14 cellular contexts compared by ENCODE assay signal in genomic region chr13:67366533-67366932, GRCh38.
A peak's percentile ranks its signal among the peaks of the same experiment; 100 is the strongest.
DNase-seq lines count a peak whose midpoint lies in the region; TF ChIP-seq lines count a peak whose summit lies in the region.
"Had no signal": no experiment of that assay in that cellular context is flagged by ENCODE, and none has a peak within 500 bp of the region (broad histone marks: within the 10 kb centered on the region; RNA-seq: fewer than 3 reads in every experiment).

No MANE protein-coding gene starts in this region.

- no peaks in the 10 kb centered on the region for H3K27me3 Mint-ChIP-seq in H9 (ENCODE audit: low read depth)
- H3K27me3 Mint-ChIP-seq in mesothelial cell of epicardium (ENCODE audit: low read depth) = no peaks in the 10 kb centered on the region

- no peak overlapping the region for H3K4ac ChIP-seq in H9 (ENCODE audit: low read depth, low read length)

- no peak overlapping the region for H4K8ac ChIP-seq in H9 (replicated peaks; ENCODE audit: insufficient read length, low read depth, low read length)

- no peaks in the 10 kb centered on the region for H3K9me3 ChIP-seq in H9 (ENCODE audit: control insufficient read depth, low read depth, low read length)
- H3K9me3 ChIP-seq in Loucy (ENCODE audit: insufficient read depth, low read depth, low read length) = no peaks in the 10 kb centered on the region
- H3K9me3 ChIP-seq: lower lobe of right lung had no signal

- H3K36me3 ChIP-seq in Loucy (ENCODE audit: insufficient read depth, low read length) = no peaks in the 10 kb centered on the region
- H3K36me3 ChIP-seq: lower lobe of right lung, neural progenitor cell had no signal

- no peak overlapping the region for H3T11ph ChIP-seq in H9 (ENCODE audit: low read length)

- no peak overlapping the region for H2BK20ac ChIP-seq in H9 (ENCODE audit: low read depth, low read length, poor library complexity, severe bottlenecking)

- H2AK5ac ChIP-seq in H9 (ENCODE audit: insufficient read length, low read length) = no peak overlapping the region

- H3K27ac Mint-ChIP-seq in H9 (no peak overlapping the region), mesothelial cell of epicardium (no peak overlapping the region)
- H3K27ac Mint-ChIP-seq: activated CD8-positive, alpha-beta T cell treated with anti-CD3 and anti-CD28 coated beads, Interleukin-2, amount 10 ng/mL, durations not matched to agents 7 days and 5 days; neural progenitor cell had no signal

- H2AFZ ChIP-seq in H9 (ENCODE audit: low read length) (no peak overlapping the region), Loucy (ENCODE audit: low read length) (no peak overlapping the region)
- H2AFZ ChIP-seq: neural progenitor cell had no signal

- no peak overlapping the region for H3K14ac ChIP-seq in H9 (ENCODE audit: insufficient read depth, low read length)

- H3K27me3 ChIP-seq in H9 (ENCODE audit: insufficient read depth, low read length) = no peaks in the 10 kb centered on the region
- H3K27me3 ChIP-seq in Loucy (ENCODE audit: insufficient read depth, low read length, poor library complexity, severe bottlenecking) = no peaks in the 10 kb centered on the region
- H3K27me3 ChIP-seq: neural progenitor cell had no signal

- no peak overlapping the region for H3K27ac ChIP-seq in H9 (ENCODE audit: insufficient read length, low read depth, low read length)
- H3K27ac ChIP-seq: lower lobe of right lung, neural progenitor cell had no signal

- no peak overlapping the region for H4K91ac ChIP-seq in H9 (ENCODE audit: insufficient read length, low read depth, low read length)

- H2BK15ac ChIP-seq in H9 (ENCODE audit: low read depth, low read length) = no peak overlapping the region

- H3K23ac ChIP-seq in H9 (ENCODE audit: insufficient read length, low read depth, low read length) = no peak overlapping the region

- no peak overlapping the region for H3K9ac ChIP-seq in H9 (ENCODE audit: extremely low read depth, insufficient read length, low read length)
- no peak overlapping the region for H3K9ac ChIP-seq in Loucy (ENCODE audit: low read depth, low read length, poor library complexity, severe bottlenecking)
- H3K9ac ChIP-seq: neural progenitor cell had no signal

- H3K4me1 Mint-ChIP-seq in H9 = no peaks in the 10 kb centered on the region
- H3K4me1 Mint-ChIP-seq in mesothelial cell of epicardium = peaks cover 12% of the 10 kb centered on the region
- H3K4me1 Mint-ChIP-seq: neural progenitor cell had no signal

- TF ChIP-seq CTCF in H9 (conservative IDR thresholded peaks at IDR 0.05) (peak; percentile 39; the same call in 2 of the 3 replicates), Loucy (conservative IDR thresholded peaks at IDR 0.05; ENCODE audit: low read length) (peak; percentile 54), astrocyte of the spinal cord (IDR thresholded peaks at IDR 0.05; ENCODE audit: low read depth, low read length) (peak; percentile 26), mesothelial cell of epicardium (IDR thresholded peaks at IDR 0.05; ENCODE audit: unreplicated experiment) (no peak)

- no peak overlapping the region for H2BK5ac ChIP-seq in H9 (ENCODE audit: insufficient read length, low read length)

- H3K23me2 ChIP-seq in H9 (ENCODE audit: insufficient read length, low read depth, low read length, poor library complexity, severe bottlenecking) = no peaks in the 10 kb centered on the region

- H3K4me3 ChIP-seq in Loucy (ENCODE audit: low read length, poor library complexity, severe bottlenecking) (no peak overlapping the region), astrocyte of the spinal cord (ENCODE audit: low read depth, low read length) (no peak overlapping the region)
- H3K4me3 ChIP-seq: lower lobe of right lung, neural progenitor cell had no signal

- H3K79me2 ChIP-seq in H9 (ENCODE audit: insufficient read depth, low read length) (no peaks in the 10 kb centered on the region), Loucy (ENCODE audit: insufficient read depth, low read length) (no peaks in the 10 kb centered on the region)

- no peaks in the 10 kb centered on the region for H3K79me1 ChIP-seq in H9 (ENCODE audit: insufficient read depth, low read depth, low read length, poor library complexity, severe bottlenecking)

- H3K4me2 ChIP-seq in H9 (ENCODE audit: insufficient read depth, insufficient read length, low read length) (no peak overlapping the region), Loucy (ENCODE audit: low read depth, low read length, poor library complexity, severe bottlenecking) (no peak overlapping the region)
- H3K4me2 ChIP-seq: neural progenitor cell had no signal

- no peak overlapping the region for H2BK12ac ChIP-seq in H9 (ENCODE audit: insufficient read length, low read depth, low read length)

- no peaks in the 10 kb centered on the region for H3F3A ChIP-seq in Loucy (ENCODE audit: low read depth)

- H4K20me1 ChIP-seq in H9 (ENCODE audit: control insufficient read depth, insufficient read depth, insufficient read length) (no peaks in the 10 kb centered on the region), Loucy (ENCODE audit: insufficient read depth, low read length, poor library complexity, severe bottlenecking) (no peaks in the 10 kb centered on the region)

- no peak overlapping the region for H3K18ac ChIP-seq in H9 (ENCODE audit: insufficient read length, low read depth, low read length)

- H3K9me3 Mint-ChIP-seq in H9 (no peaks in the 10 kb centered on the region), mesothelial cell of epicardium (peaks cover 4% of the 10 kb centered on the region)
- H3K9me3 Mint-ChIP-seq: neural progenitor cell had no signal

- H3K4me3 Mint-ChIP-seq in H9 (no peak overlapping the region), mesothelial cell of epicardium (no peak overlapping the region)
- H3K4me3 Mint-ChIP-seq: activated CD8-positive, alpha-beta T cell treated with anti-CD3 and anti-CD28 coated beads, Interleukin-2, amount 10 ng/mL, durations not matched to agents 7 days and 5 days; neural progenitor cell had no signal

- no peaks in the 10 kb centered on the region for H3K9me2 ChIP-seq in Loucy (replicated peaks; ENCODE audit: low read depth, low read length)

- in situ Hi-C loops in astrocyte of the spinal cord (cut with HindIII; ENCODE audit: low sequenced_read_pairs) = no loop called here

- H2BK120ac ChIP-seq in H9 (ENCODE audit: low read depth, low read length, poor library complexity, severe bottlenecking) = no peak overlapping the region

- no peak overlapping the region for H3K56ac ChIP-seq in H9 (ENCODE audit: insufficient read length, low read depth, low read length)

- no peak overlapping the region for H4K5ac ChIP-seq in H9 (ENCODE audit: insufficient read length, low read depth, low read length)

- H3K36me3 Mint-ChIP-seq in H9 (ENCODE audit: insufficient read depth in 1 of 3, low read depth in 3 of 3) (no peaks in the 10 kb centered on the region), mesothelial cell of epicardium (no peaks in the 10 kb centered on the region)
- H3K36me3 Mint-ChIP-seq: neural progenitor cell had no signal

- no peaks in the 10 kb centered on the region for H3K4me1 ChIP-seq in H9 (ENCODE audit: insufficient read depth, low read length)
- no peaks in the 10 kb centered on the region for H3K4me1 ChIP-seq in Loucy (ENCODE audit: insufficient read depth, low read length, poor library complexity, severe bottlenecking)
- H3K4me1 ChIP-seq: lower lobe of right lung, neural progenitor cell had no signal

- DNase-seq in H9 (no peak), astrocyte of the spinal cord (ENCODE audit: low read depth, low spot score) (peak; percentile 29), kidney tubule cell (ENCODE audit: low spot score) (peak; percentile 25), activated gamma-delta T cell (lab: John Stamatoyannopoulos, UW) (no peak), mesothelial cell of epicardium (ENCODE audit: low spot score in 2 of 2, unreplicated experiment in 2 of 2) (no peak), NCI-H526 treated with DMSO at 0.1 percent for 48 hours (lab: John Stamatoyannopoulos, UW) (no peak)
- DNase-seq: activated CD8-positive, alpha-beta T cell treated with anti-CD3 and anti-CD28 coated beads, Interleukin-2, amount 10 ng/mL, durations not matched to agents 7 days and 5 days; activated effector memory CD4-positive, alpha-beta T cell treated with Interleukin-2 at 50 U/mL for 16 hours; caudate nucleus; COR-L47; lower lobe of right lung; small intestine had no signal

Comparison
In these comparisons a context has a peak if more than half of its experiments do, and no peak if none do; other contexts are left out.
1. DNase-seq: peak in astrocyte of the spinal cord (single experiment) and kidney tubule cell (single experiment); none in H9 (single experiment), activated gamma-delta T cell (single experiment), mesothelial cell of epicardium (0 of 2) and NCI-H526 treated with DMSO at 0.1 percent for 48 hours (single experiment).